21 cellular contexts compared by ENCODE assay signal in genomic region chr17:11885051-11885450, GRCh38.
"Had no signal": no experiment of that assay in that cellular context is flagged by ENCODE, and none has a peak within 500 bp of the region (broad histone marks: within the 10 kb centered on the region; RNA-seq: fewer than 3 reads in every experiment).

No MANE protein-coding gene starts in this region.

- DNase-seq: colonic mucosa; effector CD8-positive, alpha-beta T cell; endodermal cell; foreskin keratinocyte; left ventricle myocardium superior; lower lobe of right lung; natural killer cell; pancreas; stimulated activated CD4-positive, alpha-beta T cell treated with anti-CD3 and anti-CD28 coated beads, Interleukin-12 subunit alpha, Interleukin-12 subunit beta, amount 100 ng/mL, for 4 hours; stimulated activated CD4-positive, alpha-beta T cell treated with anti-CD3 and anti-CD28 coated beads, Interleukin-1b, Interleukin-23, amount 100 ng/mL, for 48 hours; stimulated activated CD4-positive, alpha-beta T cell treated with anti-CD3 and anti-CD28 coated beads, Interleukin-4, amount 100 ng/mL, for 1 hour; stimulated activated CD8-positive, alpha-beta memory T cell treated with anti-CD3 and anti-CD28 coated beads, Interleukin-4, amount 100 ng/mL, for 48 hours; stimulated activated naive CD4-positive, alpha-beta T cell; stomach; tibial artery; upper lobe of left lung had no signal

- H3K27ac ChIP-seq: colonic mucosa, epithelial cell of prostate, foreskin keratinocyte, lower lobe of right lung, neutrophil, pancreas, stomach, tibial artery, upper lobe of left lung had no signal

- H3K4me1 ChIP-seq: colonic mucosa, foreskin keratinocyte, lower lobe of right lung, pancreas, stomach, tibial artery, upper lobe of left lung had no signal

- ATAC-seq: esophagus mucosa, foreskin keratinocyte, left ventricle myocardium superior, lower lobe of right lung, natural killer cell, pancreas, sciatic nerve had no signal

- H3K4me2 ChIP-seq: smooth muscle cell had no signal

- H3K27me3 ChIP-seq: colonic mucosa, foreskin keratinocyte, neutrophil, pancreas, stomach, tibial artery, upper lobe of left lung had no signal

- H3K36me3 ChIP-seq: colonic mucosa, lower lobe of right lung, neutrophil, pancreas, stomach, tibial artery, upper lobe of left lung had no signal

- H3K9me3 ChIP-seq: colonic mucosa, lower lobe of right lung, neutrophil, pancreas, stomach, tibial artery, upper lobe of left lung had no signal

- H3K4me3 ChIP-seq: colonic mucosa, lower lobe of right lung, pancreas, smooth muscle cell, stomach, tibial artery, upper lobe of left lung had no signal
